Comparison of ENCODE assay signal across 15 cellular contexts in the genomic region with DNA sequence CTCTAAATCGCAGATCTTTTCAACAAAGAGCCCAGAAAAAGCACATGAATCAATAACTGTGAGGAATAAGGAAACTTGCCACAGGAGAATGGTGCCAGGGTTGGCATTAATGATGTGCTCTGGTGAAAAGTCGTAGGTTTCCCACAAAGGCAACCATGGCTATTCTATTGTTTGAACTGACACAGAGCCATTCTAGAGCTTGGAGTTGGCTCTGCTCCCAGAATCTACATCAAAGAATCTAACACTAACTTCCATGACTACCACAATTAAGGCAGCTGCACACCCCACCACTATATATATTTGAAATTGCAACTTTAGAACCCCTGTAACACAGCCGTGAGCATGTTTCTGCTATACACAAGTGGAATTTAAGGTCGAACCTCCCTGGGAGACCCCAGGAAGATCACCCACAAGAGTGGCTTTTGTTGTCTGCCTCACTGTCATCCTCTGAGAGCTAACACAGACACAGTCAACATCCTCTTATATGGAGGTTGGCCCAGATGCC.
"Had no signal": no experiment of that assay in that cellular context is flagged by ENCODE, and none has a peak within 500 bp of the region (broad histone marks: within the 10 kb centered on the region; RNA-seq: fewer than 3 reads in every experiment).

No MANE protein-coding gene starts in this region.

- DNase-seq: activated CD4-positive, alpha-beta T cell treated with anti-CD3 and anti-CD28 coated beads, Interleukin-2, amount 50 U/mL, for 1 hour; activated CD8-positive, alpha-beta memory T cell treated with anti-CD3 and anti-CD28 coated beads for 24 hours; activated gamma-delta T cell treated with Interleukin-2 at 50 U/mL for 16 hours; activated naive CD8-positive, alpha-beta T cell treated with anti-CD3 and anti-CD28 coated beads for 36 hours; amygdala; erythroblast; islet precursor cell; ovary; stimulated activated CD4-positive, alpha-beta T cell treated with anti-CD3 and anti-CD28 coated beads, Interleukin-1b, Interleukin-23, amount 100 ng/mL, for 48 hours; stomach; T-helper 9 cell had no signal

- ATAC-seq: activated CD4-positive, CD25-positive, alpha-beta regulatory T cell treated with anti-CD3 and anti-CD28 coated beads, Interleukin-2, amount 50 U/mL, for 24 hours had no signal

- H3K4me3 ChIP-seq: hepatocyte, lung, ovary, stomach, thoracic aorta had no signal
